In the genomic region with DNA sequence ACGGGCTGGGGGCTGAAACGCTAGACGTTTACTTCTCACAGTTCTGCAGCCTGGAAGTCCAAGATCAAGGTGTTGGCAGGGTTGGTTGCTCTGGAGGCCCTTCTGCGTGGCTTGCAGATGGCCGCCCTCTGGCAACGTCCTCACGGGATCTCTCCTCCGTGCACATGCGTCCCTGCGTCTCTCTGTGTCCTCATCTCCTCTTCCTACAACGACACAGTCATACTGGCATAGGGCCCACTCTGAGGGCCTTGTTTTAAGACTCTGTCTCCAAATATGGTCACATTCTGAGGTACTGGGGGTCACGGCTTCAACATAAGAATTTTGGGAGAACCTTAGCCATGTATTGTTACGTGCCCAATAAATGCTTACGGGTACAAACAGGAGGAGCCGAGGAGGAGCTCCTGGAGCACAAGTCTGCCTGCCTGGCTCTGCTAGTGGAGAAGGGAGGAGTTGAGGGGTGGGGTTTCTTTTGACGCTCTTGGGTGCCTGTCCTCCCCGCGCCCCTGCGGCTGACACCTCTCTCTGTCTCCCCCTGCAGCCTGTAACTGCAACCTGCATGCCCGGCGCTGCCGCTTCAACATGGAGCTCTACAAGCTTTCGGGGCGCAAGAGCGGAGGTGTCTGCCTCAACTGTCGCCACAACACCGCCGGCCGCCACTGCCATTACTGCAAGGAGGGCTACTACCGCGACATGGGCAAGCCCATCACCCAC, we compare ENCODE assay signal across 17 cellular contexts.
DNase-seq lines count a peak whose midpoint lies in the region; ATAC-seq and TF ChIP-seq lines count a peak whose summit lies in the region.
"Had no signal": no experiment of that assay in that cellular context is flagged by ENCODE, and none has a peak within 500 bp of the region (broad histone marks: within the 10 kb centered on the region; RNA-seq: fewer than 3 reads in every experiment).

No MANE protein-coding gene starts in this region.

- no peaks in the 10 kb centered on the region for H3F3A ChIP-seq in MM.1S (ENCODE audit: insufficient read depth, low read length)

- peaks cover 12% of the 10 kb centered on the region for H3K4me1 Mint-ChIP-seq in endothelial cell (ENCODE audit: unreplicated experiment)
- H3K4me1 Mint-ChIP-seq in natural killer cell: no peaks in the 10 kb centered on the region
- H3K4me1 Mint-ChIP-seq: stimulated activated memory B cell treated with anti-CD40 and anti-IgM and Interleukin-4, amounts not matched to agents 10 μg/mL and 1 μg/mL and 100 μg/mL, for 72 hours had no signal

- H3K36me3 ChIP-seq in MM.1S (replicated peaks; ENCODE audit: insufficient read depth, low read length) (no peaks in the 10 kb centered on the region), prostate gland (no peaks in the 10 kb centered on the region), colonic mucosa (no peaks in the 10 kb centered on the region)
- H3K36me3 ChIP-seq: lower lobe of right lung had no signal

- H2AFZ ChIP-seq in MM.1S (ENCODE audit: low read length): no peak overlapping the region

- H4K20me1 ChIP-seq in MM.1S (ENCODE audit: insufficient read depth, low read length): no peaks in the 10 kb centered on the region

- H3K27me3 Mint-ChIP-seq in endothelial cell (ENCODE audit: unreplicated experiment): no peaks in the 10 kb centered on the region
- H3K27me3 Mint-ChIP-seq in natural killer cell (ENCODE audit: low read depth in 2 of 2): peaks cover 0 to 6% of the 10 kb centered on the region in 2 donors

- H3K27ac Mint-ChIP-seq in endothelial cell (ENCODE audit: unreplicated experiment) (no peak overlapping the region), natural killer cell (no peak overlapping the region)
- H3K27ac Mint-ChIP-seq: CD4-positive, CD25-positive, alpha-beta regulatory T cell; stimulated activated memory B cell treated with anti-CD40 and anti-IgM and Interleukin-4, amounts not matched to agents 10 μg/mL and 1 μg/mL and 100 μg/mL, for 72 hours had no signal

- ATAC-seq in HG02678 (IDR thresholded peaks at IDR 0.05; ENCODE audit: unreplicated experiment) (no peak), natural killer cell (no peak)
- ATAC-seq: stimulated activated memory B cell treated with anti-CD40 and anti-IgM and Interleukin-4, amounts not matched to agents 10 μg/mL and 1 μg/mL and 100 μg/mL, for 72 hours had no signal

- H3K79me2 ChIP-seq in MM.1S (ENCODE audit: low read length): no peaks in the 10 kb centered on the region

- H3K9me3 ChIP-seq in MM.1S (replicated peaks; ENCODE audit: insufficient read depth, low read length) (no peaks in the 10 kb centered on the region), prostate gland (no peaks in the 10 kb centered on the region), colonic mucosa (no peaks in the 10 kb centered on the region)
- H3K9me3 ChIP-seq: lower lobe of right lung had no signal

- WGBS in prostate gland: 78% methylated on average over 23 of the region's 31 CpGs

- H3K9me2 ChIP-seq in MM.1S (replicated peaks; ENCODE audit: insufficient read depth, low read length): no peaks in the 10 kb centered on the region

- H3K9me3 Mint-ChIP-seq in endothelial cell (ENCODE audit: unreplicated experiment) (no peaks in the 10 kb centered on the region), natural killer cell (no peaks in the 10 kb centered on the region)
- H3K9me3 Mint-ChIP-seq: CD4-positive, CD25-positive, alpha-beta regulatory T cell had no signal

- DNase-seq in ELF-1 (ENCODE audit: low read depth, low spot score) (peak; percentile 81), MM.1S (no peak), endothelial cell (ENCODE audit: low spot score) (no peak), prostate gland (ENCODE audit: low spot score) (no peak), mucosa of gallbladder (ENCODE audit: low spot score) (no peak), colonic mucosa (no peak), natural killer cell (no peak)
- DNase-seq: activated T-cell treated with anti-CD3 and anti-CD28 coated beads, Interleukin-2, amount 50 U/mL, for 48 hours; anterior cingulate cortex; CD4-positive, CD25-positive, alpha-beta regulatory T cell; effector CD4-positive, alpha-beta T cell; lower lobe of right lung; NCI-H524; SHP77 treated with DMSO at 0.1 percent for 48 hours; stimulated activated CD4-positive, alpha-beta T cell treated with anti-CD3 and anti-CD28 coated beads, Interleukin-1b, Interleukin-23, amount 100 ng/mL, for 48 hours had no signal

- intact Hi-C loops in prostate gland (cut with DNase I): no loop called here
- intact Hi-C loops in colonic mucosa (cut with DNase I): no loop called here
- intact Hi-C loops in natural killer cell (cut with micrococcal nuclease): no loop called here

- TF ChIP-seq CTCF in MM.1S (IDR thresholded peaks at IDR 0.05; ENCODE audit: low read length) (peak; percentile 8; the same call in 1 of the 2 replicates), endothelial cell (IDR thresholded peaks at IDR 0.05; ENCODE audit: unreplicated experiment) (peak; percentile 23), prostate gland (IDR thresholded peaks at IDR 0.05) (peak in 1 of 4 experiments; percentile 32), colonic mucosa (IDR thresholded peaks at IDR 0.05) (no peak), natural killer cell (IDR thresholded peaks at IDR 0.05) (no peak)

- H3K36me3 Mint-ChIP-seq in endothelial cell (ENCODE audit: low read depth, unreplicated experiment) (no peaks in the 10 kb centered on the region), natural killer cell (no peaks in the 10 kb centered on the region)
- H3K36me3 Mint-ChIP-seq: CD4-positive, CD25-positive, alpha-beta regulatory T cell; stimulated activated memory B cell treated with anti-CD40 and anti-IgM and Interleukin-4, amounts not matched to agents 10 μg/mL and 1 μg/mL and 100 μg/mL, for 72 hours had no signal

- no peak overlapping the region for H3K4me3 ChIP-seq in MM.1S (ENCODE audit: low read length)
- no peak overlapping the region for H3K4me3 ChIP-seq in prostate gland
- no peak overlapping the region for H3K4me3 ChIP-seq in colonic mucosa
- H3K4me3 ChIP-seq: lower lobe of right lung had no signal

- H3K27ac ChIP-seq in MM.1S (ENCODE audit: low read length) (no peak overlapping the region), prostate gland (peak overlapping the region; percentile 23 to 53), colonic mucosa (no peak overlapping the region)
- H3K27ac ChIP-seq: lower lobe of right lung had no signal

- no peak for TF ChIP-seq POLR2A in prostate gland (IDR thresholded peaks at IDR 0.05)

- no peak overlapping the region for H3K4me3 Mint-ChIP-seq in endothelial cell (ENCODE audit: unreplicated experiment)
- H3K4me3 Mint-ChIP-seq in natural killer cell: no peak overlapping the region
- H3K4me3 Mint-ChIP-seq: CD4-positive, CD25-positive, alpha-beta regulatory T cell; stimulated activated memory B cell treated with anti-CD40 and anti-IgM and Interleukin-4, amounts not matched to agents 10 μg/mL and 1 μg/mL and 100 μg/mL, for 72 hours had no signal

- H3K4me1 ChIP-seq in MM.1S (ENCODE audit: low read length) (no peaks in the 10 kb centered on the region), prostate gland (replicated peaks) (no peaks in the 10 kb centered on the region), colonic mucosa (no peaks in the 10 kb centered on the region)
- H3K4me1 ChIP-seq: lower lobe of right lung had no signal

- no peak overlapping the region for H3K4me2 ChIP-seq in MM.1S (ENCODE audit: low read depth, low read length)

- H3K9ac ChIP-seq in MM.1S (ENCODE audit: low read length) (no peak overlapping the region), colonic mucosa (ENCODE audit: low read depth in 2 of 2, low read length in 2 of 2) (no peak overlapping the region)

- H3K27me3 ChIP-seq in MM.1S (replicated peaks; ENCODE audit: insufficient read depth, low read length): peaks cover 9% of the 10 kb centered on the region; the same call in 1 of the 2 replicates
- H3K27me3 ChIP-seq in prostate gland (replicated peaks; ENCODE audit: insufficient read depth): no peaks in the 10 kb centered on the region
- no peaks in the 10 kb centered on the region for H3K27me3 ChIP-seq in colonic mucosa

Comparison
In these comparisons a context has a peak if more than half of its experiments do, and no peak if none do; other contexts are left out.
1. H3K27ac ChIP-seq: peak in prostate gland (2 of 2); none in MM.1S (single experiment) and colonic mucosa (single experiment).
2. CTCF ChIP-seq: peak in MM.1S (single experiment) and endothelial cell (single experiment); none in colonic mucosa (single experiment) and natural killer cell (single experiment).